8 cellular contexts compared by ENCODE assay signal in genomic region chrX:72573158-72573511, GRCh38. TPM values are rescaled to one million over a fixed set of nuclear protein-coding genes. Genes with fewer than 3 reads are reported as not detected.
DNase-seq lines count a peak whose midpoint lies in the region; ATAC-seq, FAIRE-seq and TF ChIP-seq lines count a peak whose summit lies in the region.

No MANE protein-coding gene starts in this region.

- H3K4me1 Mint-ChIP-seq in stimulated activated naive CD8-positive, alpha-beta T cell treated with anti-CD3 and anti-CD28 coated beads, Interleukin-15, Interleukin-2, amounts not matched to agents 100 ng/mL and 50 ng/mL, for 24 hours (ENCODE audit: low read depth) = peaks cover 7% of the 10 kb centered on the region
- peaks cover 13% of the 10 kb centered on the region for H3K4me1 Mint-ChIP-seq in dendritic cell treated with granulocyte-macrophage colony-stimulating factor and Interleukin-4, amounts not matched to agents 40 ng/mL and 50 ng/mL, for 4 days (ENCODE audit: low read depth)

- H3K4me2 ChIP-seq in osteoblast (ENCODE audit: insufficient read depth, low read length) = peak overlapping the region; percentile 57

- H3K27ac Mint-ChIP-seq in stimulated activated naive CD8-positive, alpha-beta T cell treated with anti-CD3 and anti-CD28 coated beads, Interleukin-15, Interleukin-2, amounts not matched to agents 100 ng/mL and 50 ng/mL, for 24 hours = no peak overlapping the region
- H3K27ac Mint-ChIP-seq in dendritic cell treated with granulocyte-macrophage colony-stimulating factor and Interleukin-4, amounts not matched to agents 40 ng/mL and 50 ng/mL, for 4 days = peak overlapping the region; percentile 91

- peaks cover 2% of the 10 kb centered on the region for H3K36me3 ChIP-seq in osteoblast (ENCODE audit: insufficient read depth, low read length)

- H3K4me1 ChIP-seq in osteoblast (ENCODE audit: insufficient read depth, low read length) = peaks cover 25% of the 10 kb centered on the region

- peak overlapping the region; percentile 89 for H3K4me3 Mint-ChIP-seq in stimulated activated naive CD8-positive, alpha-beta T cell treated with anti-CD3 and anti-CD28 coated beads, Interleukin-15, Interleukin-2, amounts not matched to agents 100 ng/mL and 50 ng/mL, for 24 hours
- peak overlapping the region; percentile 84 for H3K4me3 Mint-ChIP-seq in dendritic cell treated with granulocyte-macrophage colony-stimulating factor and Interleukin-4, amounts not matched to agents 40 ng/mL and 50 ng/mL, for 4 days

- ATAC-seq in stimulated activated naive CD8-positive, alpha-beta T cell treated with anti-CD3 and anti-CD28 coated beads, Interleukin-15, Interleukin-2, amounts not matched to agents 100 U/mL and 50 U/mL, for 24 hours = no peak
- peak; percentile 15 for ATAC-seq in HG03565 (IDR thresholded peaks at IDR 0.05; ENCODE audit: unreplicated experiment)

- H3K79me2 ChIP-seq in osteoblast (ENCODE audit: insufficient read depth, low read length) = peaks cover 4% of the 10 kb centered on the region

- no peaks in the 10 kb centered on the region for H3K9me3 ChIP-seq in osteoblast (ENCODE audit: low read depth, low read length)

- intact Hi-C loops in dendritic cell treated with granulocyte-macrophage colony-stimulating factor and Interleukin-4, amounts not matched to agents 40 ng/mL and 50 ng/mL, for 4 days (cut with micrococcal nuclease) = no loop called here

- H3K36me3 Mint-ChIP-seq in stimulated activated naive CD8-positive, alpha-beta T cell treated with anti-CD3 and anti-CD28 coated beads, Interleukin-15, Interleukin-2, amounts not matched to agents 100 ng/mL and 50 ng/mL, for 24 hours (ENCODE audit: low read depth) = peaks cover 4% of the 10 kb centered on the region
- peaks cover 23% of the 10 kb centered on the region for H3K36me3 Mint-ChIP-seq in dendritic cell treated with granulocyte-macrophage colony-stimulating factor and Interleukin-4, amounts not matched to agents 40 ng/mL and 50 ng/mL, for 4 days (ENCODE audit: low read depth)

- FAIRE-seq in H54 (lab: Jason Lieb, UNC) = no peak

- TF ChIP-seq CTCF in osteoblast (IDR thresholded peaks at IDR 0.05; ENCODE audit: extremely low read depth, low read depth, low read length) = no peak

- in situ Hi-C loops in ACHN (cut with HindIII; ENCODE audit: low pct_ligation_motif_present, low pct_unique_long_range_greater_than_20kb, low sequenced_read_pairs) = no loop called here

- H2AFZ ChIP-seq in osteoblast (ENCODE audit: low read length) = no peak overlapping the region

- H3K4me3 ChIP-seq in osteoblast (ENCODE audit: insufficient read depth, low read length) = peak overlapping the region; percentile 72

- H3K27me3 Mint-ChIP-seq in stimulated activated naive CD8-positive, alpha-beta T cell treated with anti-CD3 and anti-CD28 coated beads, Interleukin-15, Interleukin-2, amounts not matched to agents 100 ng/mL and 50 ng/mL, for 24 hours = no peaks in the 10 kb centered on the region
- H3K27me3 Mint-ChIP-seq in dendritic cell treated with granulocyte-macrophage colony-stimulating factor and Interleukin-4, amounts not matched to agents 40 ng/mL and 50 ng/mL, for 4 days = no peaks in the 10 kb centered on the region

- H3K27ac ChIP-seq in osteoblast (ENCODE audit: low read depth, low read length) = no peak overlapping the region

- TF ChIP-seq POLR2A in H54 (IDR thresholded peaks at IDR 0.05; ENCODE audit: low read depth, low read length) = no peak

- H3K27me3 ChIP-seq in osteoblast (ENCODE audit: insufficient read depth, low read length) = peaks cover 10% of the 10 kb centered on the region

- no peaks in the 10 kb centered on the region for H3K9me3 Mint-ChIP-seq in stimulated activated naive CD8-positive, alpha-beta T cell treated with anti-CD3 and anti-CD28 coated beads, Interleukin-15, Interleukin-2, amounts not matched to agents 100 ng/mL and 50 ng/mL, for 24 hours
- no peaks in the 10 kb centered on the region for H3K9me3 Mint-ChIP-seq in dendritic cell treated with granulocyte-macrophage colony-stimulating factor and Interleukin-4, amounts not matched to agents 40 ng/mL and 50 ng/mL, for 4 days

- H4K20me1 ChIP-seq in osteoblast (ENCODE audit: insufficient read depth, low read length) = peaks cover 7% of the 10 kb centered on the region

- no peak for DNase-seq in stimulated activated naive CD8-positive, alpha-beta T cell treated with anti-CD3 and anti-CD28 coated beads, Interleukin-15, Interleukin-2, amounts not matched to agents 100 U/mL and 50 U/mL, for 24 hours
- DNase-seq in osteoblast (ENCODE audit: insufficient read length, low spot score, missing footprints) = no peak
- no peak for DNase-seq in DMS153 (lab: John Stamatoyannopoulos, UW)
- no peak for DNase-seq in H54 (ENCODE audit: insufficient read length, low spot score)
- no peak for DNase-seq in ACHN

RNA-seq across cellular contexts. Expression of gene HDAC8, which starts 0.5 kb away (rescaled TPM):
- 24.6 and 27.1 TPM in 2 replicates for total RNA-seq in osteoblast
